1 cellular context compared by ENCODE assay signal in the genomic region with DNA sequence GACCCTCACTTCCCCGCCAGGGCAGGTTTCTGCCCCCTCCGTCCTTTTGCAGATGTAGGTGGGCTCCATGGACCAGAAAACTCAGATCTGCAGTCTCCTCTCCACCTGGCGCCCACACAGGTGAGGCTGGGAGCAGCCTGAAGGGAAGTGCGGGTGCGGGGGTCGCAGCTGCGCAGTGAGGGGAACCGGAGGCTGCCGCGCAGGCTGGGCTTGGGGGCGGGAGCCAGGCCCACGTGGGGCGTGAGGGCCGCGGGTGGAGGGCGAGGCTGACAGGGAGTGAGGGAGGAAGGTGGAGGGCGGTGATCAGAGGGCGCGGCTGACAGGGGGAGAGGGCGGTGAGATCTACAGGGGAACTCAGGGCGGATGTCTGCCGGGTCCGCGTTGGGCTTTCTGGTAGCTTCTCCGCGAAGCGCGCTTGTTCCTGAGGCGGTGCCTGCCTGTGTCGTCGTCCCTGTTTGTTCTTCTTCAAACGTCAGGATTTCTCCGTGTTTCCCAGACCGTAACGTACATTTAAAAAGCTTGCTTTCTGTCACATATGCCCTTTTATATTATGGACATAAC.
TF ChIP-seq lines count a peak whose summit lies in the region.

No MANE protein-coding gene starts in this region.

TF ChIP-seq in H1, 55 proteins besides CTCF, POLR2A, EP300 and RAD21:
- peak; percentile 27 for TF ChIP-seq KDM4A (IDR thresholded peaks at IDR 0.05; ENCODE audit: low read depth, low read length, severe bottlenecking)
